1 cellular context compared by ENCODE assay signal in genomic region chr4:48742412-48742811, GRCh38.
TF ChIP-seq lines count a peak whose summit lies in the region.

No MANE protein-coding gene starts in this region.

TF ChIP-seq in WTC11, 78 proteins besides CTCF, POLR2A, EP300 and RAD21 (continued from another document):
- TF ChIP-seq, protein P1, sequence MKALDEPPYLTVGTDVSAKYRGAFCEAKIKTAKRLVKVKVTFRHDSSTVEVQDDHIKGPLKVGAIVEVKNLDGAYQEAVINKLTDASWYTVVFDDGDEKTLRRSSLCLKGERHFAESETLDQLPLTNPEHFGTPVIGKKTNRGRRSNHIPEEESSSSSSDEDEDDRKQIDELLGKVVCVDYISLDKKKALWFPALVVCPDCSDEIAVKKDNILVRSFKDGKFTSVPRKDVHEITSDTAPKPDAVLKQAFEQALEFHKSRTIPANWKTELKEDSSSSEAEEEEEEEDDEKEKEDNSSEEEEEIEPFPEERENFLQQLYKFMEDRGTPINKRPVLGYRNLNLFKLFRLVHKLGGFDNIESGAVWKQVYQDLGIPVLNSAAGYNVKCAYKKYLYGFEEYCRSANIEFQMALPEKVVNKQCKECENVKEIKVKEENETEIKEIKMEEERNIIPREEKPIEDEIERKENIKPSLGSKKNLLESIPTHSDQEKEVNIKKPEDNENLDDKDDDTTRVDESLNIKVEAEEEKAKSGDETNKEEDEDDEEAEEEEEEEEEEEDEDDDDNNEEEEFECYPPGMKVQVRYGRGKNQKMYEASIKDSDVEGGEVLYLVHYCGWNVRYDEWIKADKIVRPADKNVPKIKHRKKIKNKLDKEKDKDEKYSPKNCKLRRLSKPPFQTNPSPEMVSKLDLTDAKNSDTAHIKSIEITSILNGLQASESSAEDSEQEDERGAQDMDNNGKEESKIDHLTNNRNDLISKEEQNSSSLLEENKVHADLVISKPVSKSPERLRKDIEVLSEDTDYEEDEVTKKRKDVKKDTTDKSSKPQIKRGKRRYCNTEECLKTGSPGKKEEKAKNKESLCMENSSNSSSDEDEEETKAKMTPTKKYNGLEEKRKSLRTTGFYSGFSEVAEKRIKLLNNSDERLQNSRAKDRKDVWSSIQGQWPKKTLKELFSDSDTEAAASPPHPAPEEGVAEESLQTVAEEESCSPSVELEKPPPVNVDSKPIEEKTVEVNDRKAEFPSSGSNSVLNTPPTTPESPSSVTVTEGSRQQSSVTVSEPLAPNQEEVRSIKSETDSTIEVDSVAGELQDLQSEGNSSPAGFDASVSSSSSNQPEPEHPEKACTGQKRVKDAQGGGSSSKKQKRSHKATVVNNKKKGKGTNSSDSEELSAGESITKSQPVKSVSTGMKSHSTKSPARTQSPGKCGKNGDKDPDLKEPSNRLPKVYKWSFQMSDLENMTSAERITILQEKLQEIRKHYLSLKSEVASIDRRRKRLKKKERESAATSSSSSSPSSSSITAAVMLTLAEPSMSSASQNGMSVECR (CRISPR knock-in tag; IDR thresholded peaks at IDR 0.05; ENCODE audit: borderline replicate concordance) = no peak
- TF ChIP-seq ZBTB21 (CRISPR knock-in tag; IDR thresholded peaks at IDR 0.05; ENCODE audit: borderline replicate concordance) (no peak), ZNF121 (CRISPR knock-in tag; IDR thresholded peaks at IDR 0.05) (no peak)
